32 cellular contexts compared by ENCODE assay signal in genomic region chr2:2896011-2896410, GRCh38.
"Had no signal": no experiment of that assay in that cellular context is flagged by ENCODE, and none has a peak within 500 bp of the region (broad histone marks: within the 10 kb centered on the region; RNA-seq: fewer than 3 reads in every experiment).

No MANE protein-coding gene starts in this region.

- H3K36me3 Mint-ChIP-seq: activated CD4-positive, alpha-beta memory T cell treated with anti-CD3 and anti-CD28 coated beads for 36 hours; activated CD8-positive, alpha-beta memory T cell treated with anti-CD3 and anti-CD28 coated beads, Interleukin-2, amount 10 ng/mL, durations not matched to agents 7 days and 5 days; activated naive CD4-positive, alpha-beta T cell treated with anti-CD3 and anti-CD28 coated beads, Interleukin-2, amount 50 U/mL, for 72 hours; activated naive CD8-positive, alpha-beta T cell treated with anti-CD3 and anti-CD28 coated beads for 36 hours; T-cell had no signal

- H3K4me3 Mint-ChIP-seq: activated B cell treated with CpG ODN at 0.5 μM for 24 hours; activated CD4-positive, alpha-beta memory T cell treated with anti-CD3 and anti-CD28 coated beads for 36 hours; activated CD4-positive, alpha-beta T cell treated with anti-CD3 and anti-CD28 coated beads, Interleukin-2, amount 10 ng/mL, durations not matched to agents 24 days and 14 days; activated CD8-positive, alpha-beta memory T cell treated with anti-CD3 and anti-CD28 coated beads, Interleukin-2, amount 10 ng/mL, durations not matched to agents 7 days and 5 days; activated CD8-positive, alpha-beta T cell treated with anti-CD3 and anti-CD28 coated beads for 36 hours; activated naive CD4-positive, alpha-beta T cell treated with anti-CD3 and anti-CD28 coated beads for 36 hours; activated naive CD8-positive, alpha-beta T cell treated with anti-CD3 and anti-CD28 coated beads for 36 hours; activated T-cell treated with anti-CD3 and anti-CD28 coated beads, Interleukin-2, amount 50 U/mL, for 4 hours; activated T-cell treated with anti-CD3 and anti-CD28 coated beads, Interleukin-2, amount 50 U/mL, for 72 hours; activated T-helper 1 cell treated with anti-CD3 and anti-CD28 coated beads, Interleukin-12 subunit alpha, Interleukin-12 subunit beta, Interleukin-2, Interleukin-4 antibody, amounts not matched to agents 30 ng/mL and 10 ng/mL and 1 ng/mL, durations not matched to agents 14 hours and 24 hours and 36 hours; activated T-helper 17 cell treated with anti-CD3 and anti-CD28 coated beads, Interleukin-2, amount 50 U/mL, for 72 hours; T-cell; T-helper 1 cell treated with Interleukin-12 subunit alpha and Interleukin-12 subunit beta and Interleukin-4 antibody, amounts not matched to agents 30 μg/mL and 1 μg/mL, for 36 hours; T-helper 2 cell treated with Interferon-gamma antibody and Interleukin-4, amounts not matched to agents 5 μg/mL and 100 μg/mL, for 36 hours had no signal

- H3K27me3 Mint-ChIP-seq: activated B cell treated with CpG ODN at 0.5 μM for 24 hours; activated CD4-positive, alpha-beta memory T cell treated with anti-CD3 and anti-CD28 coated beads for 36 hours; activated CD4-positive, alpha-beta T cell treated with anti-CD3 and anti-CD28 coated beads, Interleukin-2, amount 10 ng/mL, durations not matched to agents 24 days and 14 days; activated CD8-positive, alpha-beta memory T cell treated with anti-CD3 and anti-CD28 coated beads, Interleukin-2, amount 10 ng/mL, durations not matched to agents 7 days and 5 days; activated CD8-positive, alpha-beta T cell treated with anti-CD3 and anti-CD28 coated beads for 36 hours; activated naive CD8-positive, alpha-beta T cell treated with anti-CD3 and anti-CD28 coated beads for 36 hours; activated T-helper 17 cell treated with anti-CD3 and anti-CD28 coated beads, Interleukin-2, amount 50 U/mL, for 72 hours had no signal

- DNase-seq: activated B cell treated with CpG ODN at 0.5 μM for 24 hours; activated CD4-positive, alpha-beta memory T cell treated with anti-CD3 and anti-CD28 coated beads for 36 hours; activated CD4-positive, alpha-beta T cell treated with anti-CD3 and anti-CD28 coated beads for 4 hours; activated CD4-positive, alpha-beta T cell treated with anti-CD3 and anti-CD28 coated beads, Interleukin-2, amount 10 ng/mL, durations not matched to agents 24 days and 14 days; activated CD4-positive, alpha-beta T cell treated with anti-CD3 and anti-CD28 coated beads, Interleukin-2, amount 50 U/mL, for 1 hour; activated CD4-positive, alpha-beta T cell treated with anti-CD3 and anti-CD28 coated beads, Interleukin-2, amount 50 U/mL, for 4 hours; activated CD4-positive, CD25-positive, alpha-beta regulatory T cell treated with anti-CD3 and anti-CD28 coated beads, Interleukin-2, amount 50 U/mL, for 72 hours; activated CD8-positive, alpha-beta memory T cell treated with anti-CD3 and anti-CD28 coated beads, Interleukin-2, amount 10 ng/mL, durations not matched to agents 7 days and 5 days; activated CD8-positive, alpha-beta T cell treated with anti-CD3 and anti-CD28 coated beads for 36 hours; activated gamma-delta T cell treated with Interleukin-2 at 50 U/mL for 16 hours; activated naive CD4-positive, alpha-beta T cell; activated naive CD4-positive, alpha-beta T cell treated with anti-CD3 and anti-CD28 coated beads for 36 hours; activated naive CD4-positive, alpha-beta T cell treated with anti-CD3 and anti-CD28 coated beads, Interleukin-2, amount 50 U/mL, for 16 hours; activated naive CD8-positive, alpha-beta T cell treated with anti-CD3 and anti-CD28 coated beads for 36 hours; activated T-cell treated with anti-CD3 and anti-CD28 coated beads for 4 hours; activated T-cell treated with anti-CD3 and anti-CD28 coated beads, Interleukin-2, amount 50 U/mL, for 1 hour; activated T-cell treated with anti-CD3 and anti-CD28 coated beads, Interleukin-2, amount 50 U/mL, for 4 hours; activated T-cell treated with anti-CD3 and anti-CD28 coated beads, Interleukin-2, amount 50 U/mL, for 72 hours; adrenal gland; amniotic stem cell; aorta; body of pancreas; brain microvascular endothelial cell; central memory CD4-positive, alpha-beta T cell; T-cell; T-helper 2 cell; T-helper 9 cell had no signal

- H3K4me1 Mint-ChIP-seq: activated CD4-positive, alpha-beta T cell treated with anti-CD3 and anti-CD28 coated beads, Interleukin-2, amount 10 ng/mL, durations not matched to agents 24 days and 14 days; activated T-helper 17 cell treated with anti-CD3 and anti-CD28 coated beads, Interleukin-2, amount 50 U/mL, for 72 hours had no signal

- H3K27ac Mint-ChIP-seq: activated B cell treated with CpG ODN at 0.5 μM for 24 hours; activated CD4-positive, alpha-beta memory T cell treated with anti-CD3 and anti-CD28 coated beads for 36 hours; activated CD4-positive, alpha-beta T cell treated with anti-CD3 and anti-CD28 coated beads, Interleukin-2, amount 10 ng/mL, durations not matched to agents 24 days and 14 days; activated CD8-positive, alpha-beta memory T cell treated with anti-CD3 and anti-CD28 coated beads, Interleukin-2, amount 10 ng/mL, durations not matched to agents 7 days and 5 days; activated CD8-positive, alpha-beta T cell treated with anti-CD3 and anti-CD28 coated beads for 36 hours; activated naive CD4-positive, alpha-beta T cell treated with anti-CD3 and anti-CD28 coated beads for 36 hours; activated naive CD4-positive, alpha-beta T cell treated with anti-CD3 and anti-CD28 coated beads, Interleukin-2, amount 50 U/mL, for 72 hours; activated naive CD8-positive, alpha-beta T cell treated with anti-CD3 and anti-CD28 coated beads for 36 hours; activated T-cell treated with anti-CD3 and anti-CD28 coated beads, Interleukin-2, amount 50 U/mL, for 72 hours; activated T-helper 1 cell treated with anti-CD3 and anti-CD28 coated beads, Interleukin-12 subunit alpha, Interleukin-12 subunit beta, Interleukin-2, Interleukin-4 antibody, amounts not matched to agents 30 ng/mL and 10 ng/mL and 1 ng/mL, durations not matched to agents 14 hours and 24 hours and 36 hours; activated T-helper 17 cell treated with anti-CD3 and anti-CD28 coated beads, Interleukin-2, amount 50 U/mL, for 72 hours; T-cell; T-helper 1 cell treated with Interleukin-12 subunit alpha and Interleukin-12 subunit beta and Interleukin-4 antibody, amounts not matched to agents 30 μg/mL and 1 μg/mL, for 36 hours; T-helper 2 cell treated with Interferon-gamma antibody and Interleukin-4, amounts not matched to agents 5 μg/mL and 100 μg/mL, for 36 hours had no signal

- H3K9me3 Mint-ChIP-seq: activated B cell treated with CpG ODN at 0.5 μM for 24 hours; activated CD4-positive, alpha-beta memory T cell treated with anti-CD3 and anti-CD28 coated beads for 36 hours; activated CD4-positive, alpha-beta T cell treated with anti-CD3 and anti-CD28 coated beads, Interleukin-2, amount 10 ng/mL, durations not matched to agents 24 days and 14 days; activated CD8-positive, alpha-beta T cell treated with anti-CD3 and anti-CD28 coated beads for 36 hours; activated naive CD4-positive, alpha-beta T cell treated with anti-CD3 and anti-CD28 coated beads for 36 hours; activated naive CD4-positive, alpha-beta T cell treated with anti-CD3 and anti-CD28 coated beads, Interleukin-2, amount 50 U/mL, for 72 hours; activated naive CD8-positive, alpha-beta T cell treated with anti-CD3 and anti-CD28 coated beads for 36 hours; activated T-cell treated with anti-CD3 and anti-CD28 coated beads, Interleukin-2, amount 50 U/mL, for 4 hours; activated T-cell treated with anti-CD3 and anti-CD28 coated beads, Interleukin-2, amount 50 U/mL, for 72 hours; activated T-helper 1 cell treated with anti-CD3 and anti-CD28 coated beads, Interleukin-12 subunit alpha, Interleukin-12 subunit beta, Interleukin-2, Interleukin-4 antibody, amounts not matched to agents 30 ng/mL and 10 ng/mL and 1 ng/mL, durations not matched to agents 14 hours and 24 hours and 36 hours; activated T-helper 17 cell treated with anti-CD3 and anti-CD28 coated beads, Interleukin-2, amount 50 U/mL, for 72 hours; T-cell; T-helper 1 cell treated with Interleukin-12 subunit alpha and Interleukin-12 subunit beta and Interleukin-4 antibody, amounts not matched to agents 30 μg/mL and 1 μg/mL, for 36 hours; T-helper 2 cell treated with Interferon-gamma antibody and Interleukin-4, amounts not matched to agents 5 μg/mL and 100 μg/mL, for 36 hours had no signal
